Comparison of ENCODE assay signal across 11 cellular contexts in genomic region chr13:73729046-73729445, GRCh38.
DNase-seq lines count a peak whose midpoint lies in the region; ATAC-seq and TF ChIP-seq lines count a peak whose summit lies in the region.
"Had no signal": no experiment of that assay in that cellular context is flagged by ENCODE, and none has a peak within 500 bp of the region (broad histone marks: within the 10 kb centered on the region; RNA-seq: fewer than 3 reads in every experiment).

No MANE protein-coding gene starts in this region.

- no peak for DNase-seq in CD4-positive, alpha-beta T cell
- DNase-seq in T-helper 17 cell = no peak
- DNase-seq in prostate gland (ENCODE audit: low spot score) = peak; percentile 13
- DNase-seq in activated CD8-positive, alpha-beta memory T cell treated with anti-CD3 and anti-CD28 coated beads, Interleukin-2, amount 50 U/mL, for 48 hours = no peak
- DNase-seq in GM23338 (ENCODE audit: low spot score) = no peak
- no peak for DNase-seq in NK-92 treated with Interleukin-12 subunit alpha and Interleukin-12 subunit beta, amount 100 ng/mL, for 24 hours (lab: John Stamatoyannopoulos, UW)
- DNase-seq: 8988T, AML-193 had no signal

- no peak overlapping the region for H3K4me2 ChIP-seq in GM23338
- H3K4me2 ChIP-seq: BLaER1 had no signal

- no peak overlapping the region for H3K4me3 ChIP-seq in liver (ENCODE audit: low read depth in 1 of 3, low read length in 3 of 3)
- H3K4me3 ChIP-seq in prostate gland = no peak overlapping the region
- H3K4me3 ChIP-seq in GM23338 = no peak overlapping the region
- H3K4me3 ChIP-seq: BLaER1 had no signal

- POLR2A ChIA-PET in CD4-positive, alpha-beta T cell (lab: Charles Lee) = interaction anchor here (1.2 kb wide), 1 partner anchor 11 kb away, joined by 3 read pairs; no protein-coding TSS in a partner anchor

- H4K20me1 ChIP-seq in GM23338 (replicated peaks; ENCODE audit: insufficient read depth) = no peaks in the 10 kb centered on the region
- H4K20me1 ChIP-seq: BLaER1 had no signal

- H3K36me3 ChIP-seq in liver (ENCODE audit: control insufficient read depth in 4 of 4, insufficient read depth in 3 of 4, low read depth in 1 of 4, low read length in 3 of 4) (no peaks in the 10 kb centered on the region), prostate gland (no peaks in the 10 kb centered on the region), GM23338 (ENCODE audit: insufficient read depth) (no peaks in the 10 kb centered on the region)

- H3K4me3 Mint-ChIP-seq in CD4-positive, alpha-beta T cell = no peak overlapping the region
- H3K4me3 Mint-ChIP-seq in T-helper 17 cell (no peak overlapping the region), GM23338 (no peak overlapping the region)

- no peaks in the 10 kb centered on the region for H3K27me3 Mint-ChIP-seq in CD4-positive, alpha-beta T cell
- H3K27me3 Mint-ChIP-seq in T-helper 17 cell = no peaks in the 10 kb centered on the region
- peaks cover 3% of the 10 kb centered on the region for H3K27me3 Mint-ChIP-seq in GM23338 (ENCODE audit: insufficient read depth, low read depth, poor library complexity)

- peaks cover 42% of the 10 kb centered on the region for H3K4me1 Mint-ChIP-seq in CD4-positive, alpha-beta T cell (ENCODE audit: low read depth)
- peaks cover 16% of the 10 kb centered on the region for H3K4me1 Mint-ChIP-seq in T-helper 17 cell
- H3K4me1 Mint-ChIP-seq in GM23338 = peaks cover 25% of the 10 kb centered on the region

- TF ChIP-seq CTCF in CD4-positive, alpha-beta T cell (IDR thresholded peaks at IDR 0.05) = no peak
- TF ChIP-seq CTCF in liver (IDR thresholded peaks at IDR 0.05; ENCODE audit: low read depth, low read length, missing input control) (no peak), prostate gland (IDR thresholded peaks at IDR 0.05) (no peak), GM23338 (conservative IDR thresholded peaks at IDR 0.05; ENCODE audit: low read depth in 2 of 2) (no peak)

- TF ChIP-seq POLR2A in prostate gland (IDR thresholded peaks at IDR 0.05) = no peak

- no peak for TF ChIP-seq RAD21 in liver (IDR thresholded peaks at IDR 0.05)

- H3F3A ChIP-seq in GM23338 (replicated peaks; ENCODE audit: low read depth) = no peaks in the 10 kb centered on the region

- no peaks in the 10 kb centered on the region for H3K9me2 ChIP-seq in GM23338 (ENCODE audit: insufficient read depth)

- H3K27ac Mint-ChIP-seq in CD4-positive, alpha-beta T cell = peak overlapping the region; percentile 21
- H3K27ac Mint-ChIP-seq in T-helper 17 cell = peak overlapping the region; percentile 57
- H3K27ac Mint-ChIP-seq in GM23338 = no peak overlapping the region

- CTCF ChIA-PET in CD4-positive, alpha-beta T cell (lab: Charles Lee) = interaction anchor here (0.6 kb wide), 1 partner anchor 823 kb away, joined by 4 read pairs; no protein-coding TSS in a partner anchor

- no peak for ATAC-seq in CD4-positive, alpha-beta T cell (ENCODE audit: poor library complexity)
- ATAC-seq in T-helper 17 cell (no peak), GM23338 (no peak)
- ATAC-seq: HCT116 had no signal

- H2AFZ ChIP-seq in GM23338 = no peak overlapping the region

- no peaks in the 10 kb centered on the region for H3K27me3 ChIP-seq in CD4-positive, alpha-beta T cell (ENCODE audit: control insufficient read depth, insufficient read depth, low read length)
- H3K27me3 ChIP-seq in liver (ENCODE audit: control insufficient read depth in 4 of 4, insufficient read depth in 4 of 4, low read length in 3 of 4) (no peaks in the 10 kb centered on the region), prostate gland (replicated peaks; ENCODE audit: insufficient read depth) (no peaks in the 10 kb centered on the region), GM23338 (ENCODE audit: insufficient read depth) (peaks cover 3% of the 10 kb centered on the region; the same call in 1 of the 2 replicates)
- H3K27me3 ChIP-seq: BLaER1 had no signal

- no peak overlapping the region for H3K27ac ChIP-seq in CD4-positive, alpha-beta T cell (ENCODE audit: low read depth, low read length)
- H3K27ac ChIP-seq in liver (ENCODE audit: low read depth in 1 of 2, low read length in 2 of 2) = no peak overlapping the region
- H3K27ac ChIP-seq in prostate gland = no peak overlapping the region
- H3K27ac ChIP-seq in GM23338 (ENCODE audit: low read depth) = no peak overlapping the region
- H3K27ac ChIP-seq: BLaER1 had no signal

- H3K4me1 ChIP-seq in liver (ENCODE audit: control insufficient read depth in 4 of 4, insufficient read depth in 4 of 4, low read length in 3 of 4) (peaks cover 0 to 2% (median 0%) of the 10 kb centered on the region in 4 donors), prostate gland (replicated peaks) (no peaks in the 10 kb centered on the region), GM23338 (ENCODE audit: insufficient read depth) (peaks cover 9% of the 10 kb centered on the region; the same call in 1 of the 2 replicates)
- H3K4me1 ChIP-seq: BLaER1 had no signal

- H3K79me2 ChIP-seq in GM23338 (replicated peaks; ENCODE audit: insufficient read depth) = no peaks in the 10 kb centered on the region

- 34% methylated on average over 1 of the region's 1 CpG for WGBS in liver
- WGBS in prostate gland = 58% methylated on average over 1 of the region's 1 CpG

- no peaks in the 10 kb centered on the region for H3K9me3 Mint-ChIP-seq in CD4-positive, alpha-beta T cell
- H3K9me3 Mint-ChIP-seq in GM23338 = no peaks in the 10 kb centered on the region

- no peaks in the 10 kb centered on the region for H3K9me3 ChIP-seq in CD4-positive, alpha-beta T cell (ENCODE audit: control insufficient read depth, low read length)
- H3K9me3 ChIP-seq in T-helper 17 cell (ENCODE audit: control insufficient read depth, low read length, poor library complexity, severe bottlenecking) = no peaks in the 10 kb centered on the region
- H3K9me3 ChIP-seq in liver (ENCODE audit: control insufficient read depth in 4 of 4, low read length in 3 of 4) = no peaks in the 10 kb centered on the region
- H3K9me3 ChIP-seq in prostate gland = no peaks in the 10 kb centered on the region
- H3K9me3 ChIP-seq: BLaER1 had no signal

- peaks cover 64% of the 10 kb centered on the region for H3K36me3 Mint-ChIP-seq in CD4-positive, alpha-beta T cell (ENCODE audit: low read depth)
- H3K36me3 Mint-ChIP-seq in T-helper 17 cell (ENCODE audit: low read depth) = peaks cover 12% of the 10 kb centered on the region
- H3K36me3 Mint-ChIP-seq in GM23338 (ENCODE audit: low read depth) = no peaks in the 10 kb centered on the region

- intact Hi-C loops in CD4-positive, alpha-beta T cell (cut with DNase I, micrococcal nuclease) = loop anchor here in 1 of 2 experiments (10.0 kb wide), 1 partner anchor 1816 kb away; the partner anchor contains the start of gene UCHL3
- intact Hi-C loops in prostate gland (cut with DNase I) = no loop called here

- H3K9ac ChIP-seq in liver (ENCODE audit: low read depth in 1 of 2, low read length in 2 of 2) = no peak overlapping the region
- H3K9ac ChIP-seq: BLaER1 had no signal

TF ChIP-seq in liver, 16 proteins besides CTCF, POLR2A, EP300 and RAD21:
- TF ChIP-seq RXRA (IDR thresholded peaks at IDR 0.05) (peak in 1 of 2 donors; percentile 15), SP1 (IDR thresholded peaks at IDR 0.05) (no peak), HNF4A (conservative IDR thresholded peaks at IDR 0.05) (peak in 1 of 2 donors; percentile 41), FOXA2 (IDR thresholded peaks at IDR 0.05) (peak; percentile 66), YY1 (IDR thresholded peaks at IDR 0.05) (peak; percentile 43)

TF ChIP-seq in GM23338, 12 proteins besides CTCF, POLR2A, EP300 and RAD21 (continues in another document):
- no peak for TF ChIP-seq POLR2AphosphoS5 (IDR thresholded peaks at IDR 0.05; ENCODE audit: low read depth)
- no peak for TF ChIP-seq CREB1 (CRISPR knock-in tag; IDR thresholded peaks at IDR 0.05; ENCODE audit: low read depth)
- TF ChIP-seq EZH2 (IDR thresholded peaks at IDR 0.05; ENCODE audit: low read depth, unreplicated experiment) = no peak
- no peak for TF ChIP-seq JUNB (IDR thresholded peaks at IDR 0.05; ENCODE audit: unreplicated experiment)
